ENCODE assay signal across 11 cellular contexts in genomic region chr2:11743531-11743815, GRCh38. TPM values are rescaled to one million over a fixed set of nuclear protein-coding genes. Genes with fewer than 3 reads are reported as not detected.
DNase-seq lines count a peak whose midpoint lies in the region; ATAC-seq and TF ChIP-seq lines count a peak whose summit lies in the region.
"Had no signal": no experiment of that assay in that cellular context is flagged by ENCODE, and none has a peak within 500 bp of the region (broad histone marks: within the 10 kb centered on the region; RNA-seq: fewer than 3 reads in every experiment).

No MANE protein-coding gene starts in this region.

- no peak overlapping the region for H3K4me3 ChIP-seq in gastroesophageal sphincter

- WGBS in gastroesophageal sphincter (ENCODE audit: low coverage in 1 of 2), 2 donors = 62 to 70% methylated on average over 2 to 5 of the region's 7 CpGs

- no peak for DNase-seq in activated CD8-positive, alpha-beta memory T cell treated with anti-CD3 and anti-CD28 coated beads, Interleukin-2, amount 10 ng/mL, durations not matched to agents 7 days and 5 days
- no peak for DNase-seq in activated CD8-positive, alpha-beta memory T cell treated with anti-CD3 and anti-CD28 coated beads, Interleukin-2, amount 50 U/mL, for 48 hours
- DNase-seq in T-helper 17 cell = no peak
- DNase-seq in stimulated activated effector memory CD8-positive, alpha-beta T cell treated with anti-CD3 and anti-CD28 coated beads, Interleukin-12 subunit alpha, Interleukin-12 subunit beta, amount 100 ng/mL, for 72 hours (ENCODE audit: low spot score in 2 of 2) = no peak
- DNase-seq in GM10266 (ENCODE audit: extremely low spot score) = no peak
- DNase-seq in ACHN = no peak
- DNase-seq: effector CD8-positive, alpha-beta T cell had no signal

- no peak for TF ChIP-seq CTCF in gastroesophageal sphincter (IDR thresholded peaks at IDR 0.05)
- TF ChIP-seq CTCF in GM10266 (IDR thresholded peaks at IDR 0.05; ENCODE audit: control insufficient read depth, insufficient read depth, low read depth, missing control alignments) = no peak

- H3K9me3 Mint-ChIP-seq in activated CD8-positive, alpha-beta memory T cell treated with anti-CD3 and anti-CD28 coated beads, Interleukin-2, amount 10 ng/mL, durations not matched to agents 7 days and 5 days (ENCODE audit: low read depth) = no peaks in the 10 kb centered on the region
- H3K9me3 Mint-ChIP-seq in stimulated activated effector memory CD8-positive, alpha-beta T cell treated with anti-CD3 and anti-CD28 coated beads, Interleukin-12 subunit alpha, Interleukin-12 subunit beta, amount 100 ng/mL, for 72 hours = no peaks in the 10 kb centered on the region
- H3K9me3 Mint-ChIP-seq: IgD-negative memory B cell, nephron had no signal

- H3K27me3 Mint-ChIP-seq in activated CD8-positive, alpha-beta memory T cell treated with anti-CD3 and anti-CD28 coated beads, Interleukin-2, amount 10 ng/mL, durations not matched to agents 7 days and 5 days = no peaks in the 10 kb centered on the region
- H3K27me3 Mint-ChIP-seq in T-helper 17 cell = no peaks in the 10 kb centered on the region
- H3K27me3 Mint-ChIP-seq: IgD-negative memory B cell had no signal

- H3K27ac ChIP-seq in gastroesophageal sphincter = peak overlapping the region in 3 of 4 donors; percentile 83 to 95 (median 95)

- no peak for TF ChIP-seq POLR2A in gastroesophageal sphincter (IDR thresholded peaks at IDR 0.05)

- in situ Hi-C loops in ACHN (cut with HindIII; ENCODE audit: low pct_ligation_motif_present, low pct_unique_long_range_greater_than_20kb, low sequenced_read_pairs) = no loop called here

- peaks cover 46% of the 10 kb centered on the region for H3K4me1 Mint-ChIP-seq in activated CD8-positive, alpha-beta memory T cell treated with anti-CD3 and anti-CD28 coated beads, Interleukin-2, amount 10 ng/mL, durations not matched to agents 7 days and 5 days
- H3K4me1 Mint-ChIP-seq in T-helper 17 cell = peaks cover 41% of the 10 kb centered on the region
- peaks cover 61% of the 10 kb centered on the region for H3K4me1 Mint-ChIP-seq in stimulated activated effector memory CD8-positive, alpha-beta T cell treated with anti-CD3 and anti-CD28 coated beads, Interleukin-12 subunit alpha, Interleukin-12 subunit beta, amount 100 ng/mL, for 72 hours

- ATAC-seq in activated CD8-positive, alpha-beta memory T cell treated with anti-CD3 and anti-CD28 coated beads, Interleukin-2, amount 10 ng/mL, durations not matched to agents 7 days and 5 days = no peak
- no peak for ATAC-seq in T-helper 17 cell
- ATAC-seq in gastroesophageal sphincter = no peak
- ATAC-seq in stimulated activated effector memory CD8-positive, alpha-beta T cell treated with anti-CD3 and anti-CD28 coated beads, Interleukin-12 subunit alpha, Interleukin-12 subunit beta, amount 100 ng/mL, for 72 hours = no peak
- ATAC-seq in HG03159 (IDR thresholded peaks at IDR 0.05; ENCODE audit: unreplicated experiment) = no peak

- H3K4me1 ChIP-seq in gastroesophageal sphincter = peaks cover 0 to 56% (median 12%) of the 10 kb centered on the region in 3 donors

- peaks cover 6% of the 10 kb centered on the region for H3K36me3 Mint-ChIP-seq in activated CD8-positive, alpha-beta memory T cell treated with anti-CD3 and anti-CD28 coated beads, Interleukin-2, amount 10 ng/mL, durations not matched to agents 7 days and 5 days
- no peaks in the 10 kb centered on the region for H3K36me3 Mint-ChIP-seq in T-helper 17 cell (ENCODE audit: low read depth)
- H3K36me3 Mint-ChIP-seq in stimulated activated effector memory CD8-positive, alpha-beta T cell treated with anti-CD3 and anti-CD28 coated beads, Interleukin-12 subunit alpha, Interleukin-12 subunit beta, amount 100 ng/mL, for 72 hours = peaks cover 14% of the 10 kb centered on the region
- H3K36me3 Mint-ChIP-seq: IgD-negative memory B cell had no signal

- H3K27me3 ChIP-seq in gastroesophageal sphincter = no peaks in the 10 kb centered on the region

- H3K9me3 ChIP-seq in T-helper 17 cell (ENCODE audit: control insufficient read depth, low read length, poor library complexity, severe bottlenecking) (no peaks in the 10 kb centered on the region), gastroesophageal sphincter (no peaks in the 10 kb centered on the region)

- H3K36me3 ChIP-seq in gastroesophageal sphincter = no peaks in the 10 kb centered on the region

- H3K4me3 Mint-ChIP-seq in activated CD8-positive, alpha-beta memory T cell treated with anti-CD3 and anti-CD28 coated beads, Interleukin-2, amount 10 ng/mL, durations not matched to agents 7 days and 5 days = no peak overlapping the region
- no peak overlapping the region for H3K4me3 Mint-ChIP-seq in T-helper 17 cell
- H3K4me3 Mint-ChIP-seq in stimulated activated effector memory CD8-positive, alpha-beta T cell treated with anti-CD3 and anti-CD28 coated beads, Interleukin-12 subunit alpha, Interleukin-12 subunit beta, amount 100 ng/mL, for 72 hours = peak overlapping the region; percentile 93

- no peak for TF ChIP-seq EP300 in gastroesophageal sphincter (IDR thresholded peaks at IDR 0.05)

- peak overlapping the region; percentile 74 for H3K27ac Mint-ChIP-seq in activated CD8-positive, alpha-beta memory T cell treated with anti-CD3 and anti-CD28 coated beads, Interleukin-2, amount 10 ng/mL, durations not matched to agents 7 days and 5 days
- H3K27ac Mint-ChIP-seq in T-helper 17 cell = peak overlapping the region; percentile 88
- peak overlapping the region; percentile 83 for H3K27ac Mint-ChIP-seq in stimulated activated effector memory CD8-positive, alpha-beta T cell treated with anti-CD3 and anti-CD28 coated beads, Interleukin-12 subunit alpha, Interleukin-12 subunit beta, amount 100 ng/mL, for 72 hours

- CTCF ChIA-PET in activated CD8-positive, alpha-beta memory T cell treated with anti-CD3 and anti-CD28 coated beads, Interleukin-2, amount 10 ng/mL, durations not matched to agents 7 days and 5 days (lab: Charles Lee) = interaction anchor here (1.1 to 24.4 kb wide), 8 partner anchors 11 to 55 kb away, joined by 4 to 401 read pairs (median 8); no protein-coding TSS in a partner anchor

RNA-seq across cellular contexts. Expression of gene LPIN1, which starts 3.0 kb away (rescaled TPM):
- total RNA-seq in activated CD8-positive, alpha-beta memory T cell treated with anti-CD3 and anti-CD28 coated beads, Interleukin-2, amount 10 ng/mL, durations not matched to agents 7 days and 5 days = 10 to 100 TPM; 57.1 to 76.4 TPM
- 10 to 100 TPM; 86.7 to 99.8 TPM for total RNA-seq in T-helper 17 cell
- total RNA-seq in gastroesophageal sphincter = 10 to 100 TPM; 47.3 to 70.1 (median 50.0) TPM
